Comparison of ENCODE assay signal across 9 cellular contexts in genomic region chr18:76499596-76500340, GRCh38. TPM values are rescaled to one million over a fixed set of nuclear protein-coding genes. Genes with fewer than 3 reads are reported as not detected.
A peak's percentile ranks its signal among the peaks of the same experiment; 100 is the strongest.
DNase-seq lines count a peak whose midpoint lies in the region; ATAC-seq and TF ChIP-seq lines count a peak whose summit lies in the region.
"Had no signal": no experiment of that assay in that cellular context is flagged by ENCODE, and none has a peak within 500 bp of the region (broad histone marks: within the 10 kb centered on the region; RNA-seq: fewer than 3 reads in every experiment).

No MANE protein-coding gene starts in this region.

- ATAC-seq in GM21360 (IDR thresholded peaks at IDR 0.05; ENCODE audit: unreplicated experiment) (peak; percentile 89), HG03139 (IDR thresholded peaks at IDR 0.05; ENCODE audit: unreplicated experiment) (peak; percentile 85), gastrocnemius medialis (no peak)
- ATAC-seq: Panc1 had no signal

- H3K4me3 ChIP-seq in gastrocnemius medialis = no peak overlapping the region

- in situ Hi-C loops in gastrocnemius medialis (cut with MboI; ENCODE audit: low sequenced_read_pairs in 4 of 4) = no loop called here

- no peaks in the 10 kb centered on the region for H3K4me1 ChIP-seq in gastrocnemius medialis

- H3K9me3 ChIP-seq in gastrocnemius medialis = no peaks in the 10 kb centered on the region

- H3K36me3 ChIP-seq in gastrocnemius medialis = no peaks in the 10 kb centered on the region

- intact Hi-C loops in gastrocnemius medialis (cut with DNase I; ENCODE audit: low total_unique reads) = loop anchor here (10.0 kb wide), 3 partner anchors 565 to 1295 kb away; partner anchors contain the start of genes MBP and PTGR3

- TF ChIP-seq POLR2A in gastrocnemius medialis (IDR thresholded peaks at IDR 0.05) = no peak

- H3K27me3 ChIP-seq in gastrocnemius medialis = no peaks in the 10 kb centered on the region

- TF ChIP-seq CTCF in GM10266 (IDR thresholded peaks at IDR 0.05; ENCODE audit: control insufficient read depth, insufficient read depth, low read depth, missing control alignments) = no peak
- TF ChIP-seq CTCF in gastrocnemius medialis (IDR thresholded peaks at IDR 0.05 in 4 of 5, conservative IDR thresholded peaks at IDR 0.05 in 1 of 5) = no peak

- H3K27ac ChIP-seq in gastrocnemius medialis = no peak overlapping the region

- DNase-seq in GM10266 (ENCODE audit: extremely low spot score) (peak; percentile 76), SKM-1 treated with dmso at 0.1 percent for 144 hours (lab: John Stamatoyannopoulos, UW; ENCODE audit: unreplicated experiment) (peak; percentile 83), 8988T (no peak), gastrocnemius medialis (no peak), NCI-H345 (lab: John Stamatoyannopoulos, UW) (no peak)
- DNase-seq in central memory CD4-positive, alpha-beta T cell = no peak

RNA-seq across cellular contexts. Expression of gene ZNF516, which starts 4.7 kb away (rescaled TPM):
- total RNA-seq in gastrocnemius medialis = 10 to 100 TPM in 3 of 4 donors, 1 to 10 TPM in 1; 8.4 to 19.3 (median 12.4) TPM

Comparison
In these comparisons a context has a peak if more than half of its experiments do, and no peak if none do; other contexts are left out.
1. DNase-seq: peak in GM10266 (single experiment) and SKM-1 treated with dmso at 0.1 percent for 144 hours (single experiment); none in 8988T (single experiment), gastrocnemius medialis (0 of 2), central memory CD4-positive, alpha-beta T cell (single experiment) and NCI-H345 (single experiment).
2. ATAC-seq: peak in GM21360 (single experiment) and HG03139 (single experiment); none in gastrocnemius medialis (0 of 2).